9 cellular contexts compared by ENCODE assay signal in the genomic region with DNA sequence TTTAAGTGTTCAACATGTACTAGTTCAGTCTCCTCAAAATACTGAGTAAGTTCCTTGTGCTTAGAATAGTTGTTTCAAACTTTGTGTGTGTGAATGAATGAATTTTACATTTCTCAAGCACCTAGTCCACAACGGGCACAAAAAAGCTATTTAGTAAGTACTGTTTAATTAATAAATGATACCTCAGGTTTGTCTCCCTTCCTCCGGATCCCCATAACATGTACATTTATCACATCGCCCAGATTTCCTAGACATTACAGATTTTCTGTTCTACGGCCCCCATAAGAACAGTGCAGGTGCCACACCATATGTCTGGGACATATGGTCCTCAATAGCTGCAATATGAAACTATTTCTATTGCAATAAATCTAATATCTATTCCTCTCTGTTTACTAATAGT. TPM values are rescaled to one million over a fixed set of nuclear protein-coding genes. Genes with fewer than 3 reads are reported as not detected.
A peak's percentile ranks its signal among the peaks of the same experiment; 100 is the strongest.
DNase-seq lines count a peak whose midpoint lies in the region; ATAC-seq and TF ChIP-seq lines count a peak whose summit lies in the region.
"Had no signal": no experiment of that assay in that cellular context is flagged by ENCODE, and none has a peak within 500 bp of the region (broad histone marks: within the 10 kb centered on the region; RNA-seq: fewer than 3 reads in every experiment).

No MANE protein-coding gene starts in this region.

- H3K4me3 ChIP-seq in CD8-positive, alpha-beta memory T cell (ENCODE audit: low read length) = peak overlapping the region; percentile 76
- peak overlapping the region; percentile 81 for H3K4me3 ChIP-seq in astrocyte of the spinal cord (ENCODE audit: low read depth, low read length)
- peak overlapping the region; percentile 87 for H3K4me3 ChIP-seq in mucosa of stomach (ENCODE audit: low read length)

- H3K4me1 ChIP-seq in CD8-positive, alpha-beta memory T cell (ENCODE audit: insufficient read depth, low read length) = peaks cover 10% of the 10 kb centered on the region
- peaks cover 8% of the 10 kb centered on the region for H3K4me1 ChIP-seq in mucosa of stomach (ENCODE audit: control insufficient read depth, insufficient read depth, low read length)

- H3K36me3 Mint-ChIP-seq in CD8-positive, alpha-beta memory T cell = peaks cover 2 to 15% (median 7%) of the 10 kb centered on the region in 3 donors

- DNase-seq in CD8-positive, alpha-beta memory T cell = no peak
- DNase-seq in astrocyte of the spinal cord (ENCODE audit: low read depth, low spot score) = no peak
- DNase-seq in activated CD4-positive, alpha-beta T cell treated with anti-CD3 and anti-CD28 coated beads, Interleukin-2, amount 50 U/mL, for 48 hours = no peak

- no peaks in the 10 kb centered on the region for H3K27me3 ChIP-seq in CD8-positive, alpha-beta memory T cell (ENCODE audit: insufficient read depth, low read length, poor library complexity, severe bottlenecking)
- H3K27me3 ChIP-seq in mucosa of stomach (ENCODE audit: control insufficient read depth, insufficient read depth, low read length) = no peaks in the 10 kb centered on the region
- H3K27me3 ChIP-seq: ovary had no signal

- no peaks in the 10 kb centered on the region for H3K9me3 Mint-ChIP-seq in CD8-positive, alpha-beta memory T cell

- H3K4me1 Mint-ChIP-seq in CD8-positive, alpha-beta memory T cell = peaks cover 37 to 55% (median 54%) of the 10 kb centered on the region in 3 donors

- TF ChIP-seq CTCF in astrocyte of the spinal cord (IDR thresholded peaks at IDR 0.05; ENCODE audit: low read depth, low read length) = no peak

- POLR2A ChIA-PET in CD8-positive, alpha-beta memory T cell (lab: Charles Lee) = no interaction called here

- H3K9me3 ChIP-seq in CD8-positive, alpha-beta memory T cell (ENCODE audit: low read length) = no peaks in the 10 kb centered on the region
- H3K9me3 ChIP-seq in KOPT-K1 (ENCODE audit: insufficient read depth, low read length, poor library complexity, severe bottlenecking) (no peaks in the 10 kb centered on the region), mucosa of stomach (ENCODE audit: control insufficient read depth, low read length) (no peaks in the 10 kb centered on the region)
- H3K9me3 ChIP-seq: ovary had no signal

- CTCF ChIA-PET in CD8-positive, alpha-beta memory T cell (lab: Charles Lee) = interaction anchor here (0.6 to 3.7 kb wide), 6 partner anchors 241 to 484 kb away, joined by 3 to 17 read pairs (median 6); no protein-coding TSS in a partner anchor

- H3K4me3 Mint-ChIP-seq in CD8-positive, alpha-beta memory T cell = no peak overlapping the region

- H3K27me3 Mint-ChIP-seq in CD8-positive, alpha-beta memory T cell = no peaks in the 10 kb centered on the region

- no peaks in the 10 kb centered on the region for H3K36me3 ChIP-seq in CD8-positive, alpha-beta memory T cell (ENCODE audit: insufficient read depth, low read length)
- H3K36me3 ChIP-seq in KOPT-K1 (ENCODE audit: insufficient read depth, low read length) = peaks cover 26% of the 10 kb centered on the region
- H3K36me3 ChIP-seq in mucosa of stomach (ENCODE audit: control insufficient read depth, insufficient read depth, low read length) = no peaks in the 10 kb centered on the region
- H3K36me3 ChIP-seq: ovary had no signal

- ATAC-seq in HG02588 (IDR thresholded peaks at IDR 0.05; ENCODE audit: unreplicated experiment) (no peak), GM21526 (IDR thresholded peaks at IDR 0.05; ENCODE audit: low FRiP score, unreplicated experiment) (no peak), HG03460 (IDR thresholded peaks at IDR 0.05; ENCODE audit: unreplicated experiment) (no peak)

- in situ Hi-C loops in astrocyte of the spinal cord (cut with HindIII; ENCODE audit: low sequenced_read_pairs) = no loop called here

- peak overlapping the region; percentile 51 for H3K9ac ChIP-seq in mucosa of stomach (ENCODE audit: low read length)

- no peak overlapping the region for H3K27ac Mint-ChIP-seq in CD8-positive, alpha-beta memory T cell

- no peak overlapping the region for H3K27ac ChIP-seq in CD8-positive, alpha-beta memory T cell (ENCODE audit: low read depth, low read length)
- peak overlapping the region; percentile 95 for H3K27ac ChIP-seq in KOPT-K1 (ENCODE audit: low read depth, low read length, poor library complexity, severe bottlenecking)
- H3K27ac ChIP-seq: ovary had no signal

RNA-seq across cellular contexts. Expression of a gene that starts 1.3 kb away (rescaled TPM):
- total RNA-seq in CD8-positive, alpha-beta memory T cell = 10 to 100 TPM; 89.0 TPM
- polyA plus RNA-seq in CD8-positive, alpha-beta memory T cell = 11.7 TPM

RNA-seq across cellular contexts. Expression of a gene that starts 57.2 kb away (rescaled TPM):
- under 1 TPM; 0.39 to 0.66 TPM for total RNA-seq in CD8-positive, alpha-beta memory T cell
- polyA plus RNA-seq in CD8-positive, alpha-beta memory T cell = 72.0 TPM
